25 cellular contexts compared by ENCODE assay signal in genomic region chr18:73653836-73654235, GRCh38.
"Had no signal": no experiment of that assay in that cellular context is flagged by ENCODE, and none has a peak within 500 bp of the region (broad histone marks: within the 10 kb centered on the region; RNA-seq: fewer than 3 reads in every experiment).

No MANE protein-coding gene starts in this region.

- H3K9me3 ChIP-seq: SK-N-SH had no signal

- DNase-seq: Kasumi-1; MM.1S; NCI-H1092 treated with DMSO at 0.1 percent for 48 hours; NCI-H1436 treated with DMSO at 0.1 percent for 48 hours; NCI-H1694; NCI-H187 treated with DMSO at 0.1 percent for 48 hours; NCI-H2029 treated with DMSO at 0.1 percent for 48 hours; NCI-H2171; NCI-H226; NCI-H446; NCI-H510A; NCI-H524 treated with DMSO at 0.1 percent for 48 hours; NCI-H69; NCI-H774; NK-92 treated with Interleukin-12 subunit alpha and Interleukin-12 subunit beta, amount 100 ng/mL, for 24 hours; PC-3; SHP77; SK-N-SH; SW 1271 had no signal

- H3K4me3 ChIP-seq: K562 had no signal

- ATAC-seq: K562, Panc1, PC-3 had no signal

- H3K9me2 ChIP-seq: SK-N-SH had no signal

- FAIRE-seq: HTR-8/SVneo, K562 had no signal

- H3K4me2 ChIP-seq: KMS-11, SK-N-SH had no signal

- H3K27ac ChIP-seq: HL-60, KMS-11, RWPE1 had no signal

- H3K9ac ChIP-seq: KMS-11, SK-N-SH had no signal
